Comparison of ENCODE assay signal across 17 cellular contexts in genomic region chr5:63310644-63311043, GRCh38.
DNase-seq lines count a peak whose midpoint lies in the region; ATAC-seq, FAIRE-seq and TF ChIP-seq lines count a peak whose summit lies in the region.
"Had no signal": no experiment of that assay in that cellular context is flagged by ENCODE, and none has a peak within 500 bp of the region (broad histone marks: within the 10 kb centered on the region; RNA-seq: fewer than 3 reads in every experiment).

No MANE protein-coding gene starts in this region.

- H3K27ac Mint-ChIP-seq in activated naive CD4-positive, alpha-beta T cell treated with anti-CD3 and anti-CD28 coated beads for 36 hours: no peak overlapping the region
- H3K27ac Mint-ChIP-seq: CD8-positive, alpha-beta T cell had no signal

- H3K4me1 ChIP-seq in adipocyte (ENCODE audit: control insufficient read depth, insufficient read depth, low read length) (peaks cover 19% of the 10 kb centered on the region), breast epithelium (no peaks in the 10 kb centered on the region)
- H3K4me1 ChIP-seq: HAP-1 had no signal

- no peak for FAIRE-seq in GM19239 (lab: Jason Lieb, UNC)
- FAIRE-seq: GM12891 had no signal

- H3K4me3 Mint-ChIP-seq in activated naive CD4-positive, alpha-beta T cell treated with anti-CD3 and anti-CD28 coated beads for 36 hours: no peak overlapping the region
- H3K4me3 Mint-ChIP-seq: CD8-positive, alpha-beta T cell had no signal

- peak overlapping the region; percentile 51 for H3K9ac ChIP-seq in adipocyte (ENCODE audit: low read length)
- H3K9ac ChIP-seq: BLaER1, GM23248 had no signal

- no peaks in the 10 kb centered on the region for H3K36me3 Mint-ChIP-seq in activated naive CD4-positive, alpha-beta T cell treated with anti-CD3 and anti-CD28 coated beads for 36 hours (ENCODE audit: low read depth)
- H3K36me3 Mint-ChIP-seq: CD8-positive, alpha-beta T cell had no signal

- no peaks in the 10 kb centered on the region for H3K4me1 Mint-ChIP-seq in activated naive CD4-positive, alpha-beta T cell treated with anti-CD3 and anti-CD28 coated beads for 36 hours (ENCODE audit: low read depth)

- H3K4me3 ChIP-seq in adipocyte (ENCODE audit: low read length) (peak overlapping the region; percentile 55), breast epithelium (no peak overlapping the region)
- H3K4me3 ChIP-seq: BLaER1, GM23248, HAP-1 had no signal

- no peaks in the 10 kb centered on the region for H3K27me3 Mint-ChIP-seq in activated naive CD4-positive, alpha-beta T cell treated with anti-CD3 and anti-CD28 coated beads for 36 hours (ENCODE audit: low read depth)

- H3K36me3 ChIP-seq in adipocyte (ENCODE audit: control insufficient read depth, insufficient read depth, low read length, severe bottlenecking): no peaks in the 10 kb centered on the region
- H3K36me3 ChIP-seq in breast epithelium: no peaks in the 10 kb centered on the region
- H3K36me3 ChIP-seq: BLaER1, HAP-1 had no signal

- no peaks in the 10 kb centered on the region for H3K27me3 ChIP-seq in adipocyte (replicated peaks; ENCODE audit: control insufficient read depth, insufficient read depth, low read length)
- H3K27me3 ChIP-seq in breast epithelium: no peaks in the 10 kb centered on the region
- H3K27me3 ChIP-seq: BLaER1 had no signal

- TF ChIP-seq POLR2A in breast epithelium (IDR thresholded peaks at IDR 0.05): no peak

- CTCF ChIA-PET in activated naive CD4-positive, alpha-beta T cell treated with anti-CD3 and anti-CD28 coated beads for 36 hours (lab: Charles Lee): no interaction called here

- intact Hi-C loops in activated naive CD4-positive, alpha-beta T cell treated with anti-CD3 and anti-CD28 coated beads for 36 hours (cut with micrococcal nuclease): no loop called here
- intact Hi-C loops in breast epithelium (cut with DNase I; ENCODE audit: low total_unique reads): no loop called here

- no peak for ATAC-seq in omental fat pad (ENCODE audit: low FRiP score)
- ATAC-seq: CD8-positive, alpha-beta T cell had no signal

- no peak for TF ChIP-seq CTCF in breast epithelium (IDR thresholded peaks at IDR 0.05)
- no peak for TF ChIP-seq CTCF in omental fat pad (IDR thresholded peaks at IDR 0.05)

- no peaks in the 10 kb centered on the region for H3K9me3 Mint-ChIP-seq in activated naive CD4-positive, alpha-beta T cell treated with anti-CD3 and anti-CD28 coated beads for 36 hours
- H3K9me3 Mint-ChIP-seq: CD8-positive, alpha-beta T cell had no signal

- H3K9me3 ChIP-seq in adipocyte (ENCODE audit: control insufficient read depth, low read length): no peaks in the 10 kb centered on the region
- no peaks in the 10 kb centered on the region for H3K9me3 ChIP-seq in breast epithelium
- H3K9me3 ChIP-seq: BLaER1, HAP-1 had no signal

- no peak for DNase-seq in adipocyte (ENCODE audit: low read depth)
- DNase-seq in iris pigment epithelial cell (ENCODE audit: low read depth): peak; percentile 0
- peak; percentile 28 for DNase-seq in renal cortical epithelial cell (ENCODE audit: low read depth)
- DNase-seq in activated naive CD4-positive, alpha-beta T cell treated with anti-CD3 and anti-CD28 coated beads for 36 hours: no peak
- DNase-seq in breast epithelium (ENCODE audit: low spot score in 2 of 2): no peak
- no peak for DNase-seq in GM19239 (ENCODE audit: insufficient read length, low spot score)
- no peak for DNase-seq in omental fat pad (ENCODE audit: low spot score)
- DNase-seq: 8988T; CD8-positive, alpha-beta T cell; DMS 273 treated with DMSO at 0.1 percent for 48 hours; DMS53; DND-41; EL; GM23248 had no signal

- no peak overlapping the region for H3K27ac ChIP-seq in breast epithelium
- H3K27ac ChIP-seq: BLaER1, GM23248 had no signal

Comparison
In these comparisons a context has a peak if more than half of its experiments do, and no peak if none do; other contexts are left out.
1. DNase-seq: peak in iris pigment epithelial cell (single experiment) and renal cortical epithelial cell (single experiment); none in adipocyte (single experiment), activated naive CD4-positive, alpha-beta T cell treated with anti-CD3 and anti-CD28 coated beads for 36 hours (single experiment), breast epithelium (0 of 2), GM19239 (single experiment) and omental fat pad (single experiment).